11 cellular contexts compared by ENCODE assay signal in genomic region chr4:80540785-80541469, GRCh38.
DNase-seq lines count a peak whose midpoint lies in the region; ATAC-seq and TF ChIP-seq lines count a peak whose summit lies in the region.
"Had no signal": no experiment of that assay in that cellular context is flagged by ENCODE, and none has a peak within 500 bp of the region (broad histone marks: within the 10 kb centered on the region; RNA-seq: fewer than 3 reads in every experiment).

No MANE protein-coding gene starts in this region.

- in situ Hi-C loops in mammary epithelial cell (cut with MboI; ENCODE audit: low sequenced_read_pairs in 2 of 2): no loop called here

- H3K4me3 ChIP-seq in mammary epithelial cell (replicated peaks in 1 of 3; ENCODE audit: insufficient read depth in 1 of 3, low read depth in 2 of 3, low read length in 3 of 3): no peak overlapping the region
- H3K4me3 ChIP-seq: SJCRH30 had no signal

- ATAC-seq in HG02642 (IDR thresholded peaks at IDR 0.05; ENCODE audit: poor library complexity, unreplicated experiment): peak; percentile 94

- no peak overlapping the region for H3K27ac Mint-ChIP-seq in MCF 10A (ENCODE audit: low read depth, unreplicated experiment)

- no peaks in the 10 kb centered on the region for H3K27me3 Mint-ChIP-seq in MCF 10A (ENCODE audit: insufficient read depth, unreplicated experiment)

- intact Hi-C loops in mammary epithelial cell (cut with micrococcal nuclease) (no loop called here), MCF 10A (cut with micrococcal nuclease) (no loop called here)

- H3K4me3 Mint-ChIP-seq in MCF 10A (ENCODE audit: unreplicated experiment): no peak overlapping the region

- CTCF ChIA-PET in mammary epithelial cell (lab: Charles Lee; ENCODE audit: low non-redundant PET) (no interaction called here), MCF 10A (lab: Yijun Ruan, JAX) (interaction anchor here (0.5 to 1.9 kb wide), 2 partner anchors 36 to 176 kb away, joined by 3 to 10 read pairs; no protein-coding TSS in a partner anchor)

- dilution Hi-C loops in mammary epithelial cell (cut with HindIII; ENCODE audit: low sequenced_read_pairs): no loop called here

- no peaks in the 10 kb centered on the region for H3K79me2 ChIP-seq in mammary epithelial cell (ENCODE audit: insufficient read depth, low read length)

- DNase-seq in mammary epithelial cell: peak; percentile 2
- no peak for DNase-seq in MCF 10A (ENCODE audit: unreplicated experiment)
- DNase-seq in M059J (ENCODE audit: low read depth): peak; percentile 17
- no peak for DNase-seq in NCI-H748 (lab: John Stamatoyannopoulos, UW; ENCODE audit: unreplicated experiment)
- DNase-seq in middle frontal gyrus (ENCODE audit: extremely low spot score, low spot score): no peak
- no peak for DNase-seq in dedifferentiated amniotic fluid mesenchymal stem cell (ENCODE audit: extremely low spot score)
- no peak for DNase-seq in T1000 (lab: John Stamatoyannopoulos, UW)
- DNase-seq: activated effector memory CD4-positive, alpha-beta T cell treated with anti-CD3 and anti-CD28 coated beads, Interleukin-2, amount 50 U/mL, for 16 hours; posterior cingulate gyrus; SJCRH30 had no signal

- H3K4me1 ChIP-seq in mammary epithelial cell (ENCODE audit: insufficient read depth, low read length): peaks cover 3% of the 10 kb centered on the region
- H3K4me1 ChIP-seq: SJCRH30 had no signal

- no peak overlapping the region for H3K9ac ChIP-seq in mammary epithelial cell (ENCODE audit: insufficient read depth, low read length)

- H3K9me3 ChIP-seq in mammary epithelial cell (replicated peaks; ENCODE audit: insufficient read depth, low read length): no peaks in the 10 kb centered on the region
- H3K9me3 ChIP-seq: SJCRH30 had no signal

- peaks cover 3% of the 10 kb centered on the region for H3K4me1 Mint-ChIP-seq in MCF 10A (ENCODE audit: insufficient read depth, unreplicated experiment)

- peaks cover 2% of the 10 kb centered on the region for H3K27me3 ChIP-seq in mammary epithelial cell (ENCODE audit: insufficient read depth, low read length)
- H3K27me3 ChIP-seq: SJCRH30 had no signal

- no peak overlapping the region for H2AFZ ChIP-seq in mammary epithelial cell (ENCODE audit: low read depth, low read length)

- 58% methylated on average over 5 of the region's 5 CpGs for WGBS in mammary epithelial cell (ENCODE audit: low coverage, missing lambda C conversion rate)

- H3K4me2 ChIP-seq in mammary epithelial cell (ENCODE audit: insufficient read depth, low read depth, low read length): no peak overlapping the region

- BruUV-seq in mammary epithelial cell (replicated peaks; lab: Mats Ljungman, UMichigan): no TSS peak
- no TSS peak for BruUV-seq in MCF 10A (replicated peaks; lab: Mats Ljungman, UMichigan)

- H4K20me1 ChIP-seq in mammary epithelial cell (ENCODE audit: insufficient read depth, low read length): no peaks in the 10 kb centered on the region

- H3K36me3 ChIP-seq in mammary epithelial cell (ENCODE audit: insufficient read depth, low read length): no peaks in the 10 kb centered on the region
- H3K36me3 ChIP-seq: SJCRH30 had no signal

- POLR2A ChIA-PET in MCF 10A (lab: Yijun Ruan, JAX): no interaction called here

- no peaks in the 10 kb centered on the region for H3K9me3 Mint-ChIP-seq in MCF 10A (ENCODE audit: unreplicated experiment)

- TF ChIP-seq CTCF in mammary epithelial cell (conservative IDR thresholded peaks at IDR 0.05 in 1 of 2, IDR thresholded peaks at IDR 0.05 in 1 of 2; ENCODE audit: extremely low read depth in 1 of 2, insufficient read depth in 1 of 2, low read depth in 1 of 2, low read length in 2 of 2): no peak
- TF ChIP-seq CTCF in MCF 10A (IDR thresholded peaks at IDR 0.05; ENCODE audit: unreplicated experiment): no peak

- no peaks in the 10 kb centered on the region for H3K36me3 Mint-ChIP-seq in MCF 10A (ENCODE audit: insufficient read depth, unreplicated experiment)

- no peak overlapping the region for H3K27ac ChIP-seq in mammary epithelial cell (ENCODE audit: insufficient read depth, low read depth, low read length)
- H3K27ac ChIP-seq: SJCRH30 had no signal

Comparison
In these comparisons a context has a peak if more than half of its experiments do, and no peak if none do; other contexts are left out.
1. DNase-seq: peak in mammary epithelial cell (single experiment) and M059J (single experiment); none in MCF 10A (single experiment), NCI-H748 (single experiment), middle frontal gyrus (single experiment), dedifferentiated amniotic fluid mesenchymal stem cell (single experiment) and T1000 (single experiment).